Comparison of ENCODE assay signal across 16 cellular contexts in the genomic region with DNA sequence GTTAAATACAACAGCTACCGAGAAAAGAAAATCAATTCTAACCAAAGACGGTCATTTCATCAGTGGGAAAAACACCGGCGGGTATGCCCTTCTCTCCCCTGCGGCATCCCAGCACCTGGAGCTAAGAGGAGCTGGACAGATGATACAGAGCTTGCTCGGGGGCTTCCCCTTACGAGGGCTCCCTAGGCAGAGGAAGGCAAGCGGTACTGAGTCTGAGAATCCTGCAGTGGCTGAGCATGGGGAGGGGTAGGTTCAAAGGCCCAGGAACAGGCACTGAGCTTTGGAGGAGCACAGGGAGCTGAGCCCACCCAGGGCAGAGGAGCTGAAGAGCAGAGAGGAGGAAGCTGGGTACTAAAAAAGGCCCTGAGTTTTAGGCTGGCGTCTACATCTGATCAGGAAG. TPM values are rescaled to one million over a fixed set of nuclear protein-coding genes. Genes with fewer than 3 reads are reported as not detected.
DNase-seq lines count a peak whose midpoint lies in the region; ATAC-seq, FAIRE-seq and TF ChIP-seq lines count a peak whose summit lies in the region.
"Had no signal": no experiment of that assay in that cellular context is flagged by ENCODE, and none has a peak within 500 bp of the region (broad histone marks: within the 10 kb centered on the region; RNA-seq: fewer than 3 reads in every experiment).

No MANE protein-coding gene starts in this region.

- no peak overlapping the region for H4K8ac ChIP-seq in trophoblast cell (ENCODE audit: low read depth, low read length)

- H4K20me1 ChIP-seq in Karpas-422 (ENCODE audit: insufficient read depth, low read depth, low read length) (peaks cover 22% of the 10 kb centered on the region), GM12878 (ENCODE audit: control insufficient read depth, insufficient read depth) (peaks cover 3% of the 10 kb centered on the region; the same call in 1 of the 2 replicates)

- H3K9me3 ChIP-seq in Karpas-422 (ENCODE audit: low read length) (no peaks in the 10 kb centered on the region), GM12878 (replicated peaks; ENCODE audit: control insufficient read depth, insufficient read depth, low read length) (peaks cover 3% of the 10 kb centered on the region; the same call in 1 of the 3 replicates), trophoblast cell (ENCODE audit: insufficient read depth, low read depth, low read length) (no peaks in the 10 kb centered on the region)
- H3K9me3 ChIP-seq: suprapubic skin had no signal

- peak overlapping the region; percentile 84 for H3K4me3 Mint-ChIP-seq in T-helper 1 cell treated with Interleukin-12 subunit alpha and Interleukin-12 subunit beta and Interleukin-4 antibody, amounts not matched to agents 30 μg/mL and 1 μg/mL, for 36 hours

- BruUV-seq in GM12878 (replicated peaks; lab: Mats Ljungman, UMichigan) = no TSS peak

- H3K79me1 ChIP-seq in trophoblast cell (ENCODE audit: low read length) = no peaks in the 10 kb centered on the region

- peaks cover 80% of the 10 kb centered on the region for H3K4me1 Mint-ChIP-seq in T-helper 1 cell treated with Interleukin-12 subunit alpha and Interleukin-12 subunit beta and Interleukin-4 antibody, amounts not matched to agents 30 μg/mL and 1 μg/mL, for 36 hours (ENCODE audit: low read depth)

- CTCF ChIA-PET in GM12878 (lab: Yijun Ruan, JAX) = interaction anchor here (1.1 to 1.5 kb wide), 3 partner anchors 8 to 80 kb away, joined by 3 to 5 read pairs (median 5); no protein-coding TSS in a partner anchor

- H3K4me2 ChIP-seq in Karpas-422 (ENCODE audit: low read depth, low read length, poor library complexity, severe bottlenecking) = peak overlapping the region; percentile 17
- peak overlapping the region; percentile 70 for H3K4me2 ChIP-seq in GM12878 (ENCODE audit: control insufficient read depth, insufficient read depth)
- H3K4me2 ChIP-seq in trophoblast cell (ENCODE audit: low read length) = no peak overlapping the region

- no peak for TF ChIP-seq EP300 in GM12878 (IDR thresholded peaks at IDR 0.05; ENCODE audit: borderline replicate concordance in 1 of 2, control insufficient read depth in 1 of 2, low read depth in 2 of 2, low read length in 2 of 2)

- H4K91ac ChIP-seq in trophoblast cell (ENCODE audit: low read depth, low read length) = no peak overlapping the region

- in situ Hi-C loops in GM12878 (cut with MboI) = loop anchor here (25.0 kb wide), 1 partner anchor 1127 kb away; a partner anchor contains a TSS

- H3K27me3 ChIP-seq in Karpas-422 (ENCODE audit: low read length) = no peaks in the 10 kb centered on the region
- H3K27me3 ChIP-seq in GM12878 (replicated peaks in 1 of 2; ENCODE audit: control insufficient read depth in 2 of 2, insufficient read depth in 2 of 2, low read length in 1 of 2) = no peaks in the 10 kb centered on the region
- no peaks in the 10 kb centered on the region for H3K27me3 ChIP-seq in trophoblast cell (ENCODE audit: insufficient read depth, low read length)
- H3K27me3 ChIP-seq: brain microvascular endothelial cell, suprapubic skin had no signal

- TF ChIP-seq POLR2A in GM12878 (IDR thresholded peaks at IDR 0.05; ENCODE audit: low read depth, low read length) = no peak

- H3K9me3 Mint-ChIP-seq in T-helper 1 cell treated with Interleukin-12 subunit alpha and Interleukin-12 subunit beta and Interleukin-4 antibody, amounts not matched to agents 30 μg/mL and 1 μg/mL, for 36 hours = no peaks in the 10 kb centered on the region

- no peak for TF ChIP-seq RAD21 in GM12878 (IDR thresholded peaks at IDR 0.05; ENCODE audit: insufficient read depth, low read depth, low read length)

- H2AFZ ChIP-seq in Karpas-422 (ENCODE audit: low read length) (no peak overlapping the region), GM12878 (ENCODE audit: control insufficient read depth, low read depth, low read length) (no peak overlapping the region), trophoblast cell (ENCODE audit: insufficient read depth, low read length, poor library complexity) (no peak overlapping the region)

- SMC1A ChIA-PET in GM12878 (lab: Charles Lee; ENCODE audit: uncharacterized antibody, unreplicated experiment) = interaction anchor here (0.6 to 3.9 kb wide), 11 partner anchors 9 to 90 kb away, joined by 3 to 12 read pairs (median 4); no protein-coding TSS in a partner anchor

- H3K4me3 ChIP-seq in Karpas-422 (ENCODE audit: low read length) (no peak overlapping the region), GM12878 (peak overlapping the region; percentile 13; the same call in 1 of the 2 replicates), trophoblast cell (ENCODE audit: low read depth, low read length) (no peak overlapping the region)
- H3K4me3 ChIP-seq: K562, suprapubic skin had no signal

- H3K36me3 ChIP-seq in Karpas-422 (ENCODE audit: insufficient read depth, low read length) (no peaks in the 10 kb centered on the region), GM12878 (ENCODE audit: control insufficient read depth in 2 of 2, insufficient read depth in 2 of 2, low read length in 1 of 2) (peaks cover 0 to 3% of the 10 kb centered on the region in 2 experiments), trophoblast cell (ENCODE audit: control insufficient read depth in 1 of 2, insufficient read depth in 2 of 2, low read length in 2 of 2) (peaks cover 2 to 8% of the 10 kb centered on the region in 2 experiments)
- H3K36me3 ChIP-seq: suprapubic skin had no signal

- FAIRE-seq in GM12878 (lab: Jason Lieb, UNC) = no peak
- FAIRE-seq: K562, kidney had no signal

- no peak overlapping the region for H2BK12ac ChIP-seq in trophoblast cell (ENCODE audit: low read length)

- no peaks in the 10 kb centered on the region for H3K27me3 Mint-ChIP-seq in T-helper 1 cell treated with Interleukin-12 subunit alpha and Interleukin-12 subunit beta and Interleukin-4 antibody, amounts not matched to agents 30 μg/mL and 1 μg/mL, for 36 hours (ENCODE audit: low read depth)

- peak overlapping the region; percentile 84 for H3K27ac Mint-ChIP-seq in T-helper 1 cell treated with Interleukin-12 subunit alpha and Interleukin-12 subunit beta and Interleukin-4 antibody, amounts not matched to agents 30 μg/mL and 1 μg/mL, for 36 hours

- H3K4ac ChIP-seq in trophoblast cell (ENCODE audit: low read depth, low read length) = peak overlapping the region; percentile 80

- ATAC-seq in GM12878 (peak; percentile 55), HG03039 (IDR thresholded peaks at IDR 0.05; ENCODE audit: unreplicated experiment) (no peak)
- ATAC-seq: K562 had no signal

- RAD21 ChIA-PET in GM12878 (lab: Charles Lee; ENCODE audit: unreplicated experiment) = interaction anchor here (1.0 to 1.9 kb wide), 5 partner anchors 8 to 90 kb away, joined by 3 to 5 read pairs (median 4); no protein-coding TSS in a partner anchor

- POLR2A ChIA-PET in GM12878 (lab: Charles Lee) = interaction anchor here (0.6 to 1.9 kb wide), 4 partner anchors 11 to 1129 kb away, joined by 3 to 9 read pairs (median 4); no protein-coding TSS in a partner anchor

- intact Hi-C loops in GM12878 (cut with micrococcal nuclease; ENCODE audit: unreplicated experiment) = no loop called here

- H3K4me1 ChIP-seq in Karpas-422 (ENCODE audit: low read length) = peaks cover 62% of the 10 kb centered on the region
- peaks cover 59% of the 10 kb centered on the region for H3K4me1 ChIP-seq in GM12878 (ENCODE audit: control insufficient read depth, insufficient read depth, low read length)
- H3K4me1 ChIP-seq in trophoblast cell (ENCODE audit: control insufficient read depth in 1 of 2, insufficient read depth in 2 of 2, low read length in 2 of 2) = peaks cover 0 to 3% of the 10 kb centered on the region in 2 experiments

- H3K9ac ChIP-seq in Karpas-422 (ENCODE audit: low read length) (peak overlapping the region; percentile 24; the same call in 1 of the 2 replicates), GM12878 (ENCODE audit: control insufficient read depth, insufficient read depth, low read length) (peak overlapping the region; percentile 32; the same call in 1 of the 2 replicates), trophoblast cell (ENCODE audit: low read length) (no peak overlapping the region)

- H3K18ac ChIP-seq in trophoblast cell (ENCODE audit: low read length) = no peak overlapping the region

- no peak overlapping the region for H4K12ac ChIP-seq in trophoblast cell (ENCODE audit: low read depth, low read length)

- no peak overlapping the region for H3K23ac ChIP-seq in trophoblast cell (ENCODE audit: low read length)

- H3K9me2 ChIP-seq in Karpas-422 (replicated peaks; ENCODE audit: insufficient read depth, low read length) = no peaks in the 10 kb centered on the region

- no peak for DNase-seq in T-helper 1 cell
- no peak for DNase-seq in Karpas-422
- DNase-seq in GM12878 (ENCODE audit: low read depth, low spot score) = no peak
- no peak for DNase-seq in trophoblast cell
- no peak for DNase-seq in OCI-M1 (lab: John Stamatoyannopoulos, UW)
- no peak for DNase-seq in NCI-H2171 treated with DMSO at 0.1 percent for 48 hours (lab: John Stamatoyannopoulos, UW)
- DNase-seq: activated CD4-positive, alpha-beta T cell treated with anti-CD3 and anti-CD28 coated beads, Interleukin-2, amount 50 U/mL, for 4 hours; brain microvascular endothelial cell; DMS79 treated with DMSO at 0.1 percent for 48 hours; kidney; stimulated activated CD4-positive, alpha-beta T cell treated with anti-CD3 and anti-CD28 coated beads, Interleukin-4, amount 100 ng/mL, for 24 hours had no signal

- no peak overlapping the region for H2AK5ac ChIP-seq in trophoblast cell (ENCODE audit: low read length)

- H3K27ac ChIP-seq in Karpas-422 (ENCODE audit: low read length) (0 out of 2 replicates have a peak overlapping the region, but pooled peaks have one; percentile 11), GM12878 (ENCODE audit: control insufficient read depth, insufficient read depth) (peak overlapping the region; percentile 40; the same call in 1 of the 2 replicates), trophoblast cell (ENCODE audit: low read depth, low read length) (no peak overlapping the region)
- H3K27ac ChIP-seq: 22Rv1, brain microvascular endothelial cell had no signal

- H2BK120ac ChIP-seq in trophoblast cell (ENCODE audit: insufficient read depth, low read length, poor library complexity) = no peak overlapping the region

- no peak overlapping the region for H3K14ac ChIP-seq in trophoblast cell (ENCODE audit: low read length)

- peaks cover 46% of the 10 kb centered on the region for H3K36me3 Mint-ChIP-seq in T-helper 1 cell treated with Interleukin-12 subunit alpha and Interleukin-12 subunit beta and Interleukin-4 antibody, amounts not matched to agents 30 μg/mL and 1 μg/mL, for 36 hours (ENCODE audit: low read depth)

- peaks cover 98% of the 10 kb centered on the region for H3K79me2 ChIP-seq in Karpas-422 (ENCODE audit: low read length)
- H3K79me2 ChIP-seq in GM12878 (ENCODE audit: control insufficient read depth, insufficient read depth, low read length) = peaks cover 96% of the 10 kb centered on the region
- H3K79me2 ChIP-seq in trophoblast cell (ENCODE audit: control insufficient read depth, insufficient read depth, low read length, poor library complexity) = peaks cover 25% of the 10 kb centered on the region

- no peak for TF ChIP-seq CTCF in GM12878 (IDR thresholded peaks at IDR 0.05 in 2 of 3, conservative IDR thresholded peaks at IDR 0.05 in 1 of 3; ENCODE audit: control insufficient read depth in 2 of 3, extremely low read depth in 1 of 3, insufficient read depth in 1 of 3, low read depth in 3 of 3, low read length in 3 of 3)

- H2BK5ac ChIP-seq in trophoblast cell (ENCODE audit: low read depth, low read length, poor library complexity) = no peak overlapping the region

- WGBS in GM12878 (ENCODE audit: insufficient coverage, insufficient replicate concordance, low lambda C conversion rate, missing lambda C conversion rate) = 36% methylated on average over 9 of the region's 9 CpGs
- WGBS in trophoblast cell (ENCODE audit: extremely low coverage, insufficient coverage, insufficient read length) = no CpG with 5 or more reads among the region's 9 CpGs

RNA-seq across cellular contexts. Expression of a gene that starts 12.7 kb away (rescaled TPM):
- total RNA-seq in Karpas-422 (2014; rRNA removed; shearing (Covaris generic); ENCODE audit: low replicate concordance) = 93.9 and 107 TPM in 2 replicates
- 91.0 and 96.5 TPM in 2 replicates for total RNA-seq in GM12878 (2013; cell fraction: nucleolus; rRNA removed)
- 52.2 and 61.7 TPM in 2 replicates for total RNA-seq in GM12878 (2014; rRNA removed)
- total RNA-seq in GM12878 (2014; rRNA removed; fragmentation: Illumina TruSeq; extraction: Trizol) = 66.3 and 68.6 TPM in 2 replicates
- 87.0 and 88.1 TPM in 2 replicates for total RNA-seq in GM12878 (2021)
- 66.2 TPM for polyA plus RNA-seq in GM12878 (2011; ENCODE audit: low read depth)
- polyA plus RNA-seq in GM12878 (2011; rRNA removed) = 56.7 and 70.4 TPM in 2 replicates
- polyA plus RNA-seq in GM12878 (2011; cell fraction: cytosol; rRNA removed) = 43.2 and 61.8 TPM in 2 replicates
- 59.5 and 64.2 TPM in 2 replicates for polyA plus RNA-seq in GM12878 (2011; cell fraction: nucleus; rRNA removed)
- 87.5 and 98.1 TPM in 2 replicates for polyA plus RNA-seq in GM12878 (2012)
- 115 and 132 TPM in 2 replicates for polyA plus RNA-seq in GM12878 (2014; fragmentation: Illumina TruSeq; extraction: Trizol)
- polyA plus RNA-seq in GM12878 (2014; fragmentation: Nextera tagmentation; extraction: Ambion mirVana) = 10 to 100 TPM in 1 of 2 experiments, 1 to 10 TPM in 1; 9.9 to 19.1 TPM
- polyA plus RNA-seq in GM12878 (2014; rRNA removed) = 49.5 and 53.6 TPM in 2 replicates
- polyA plus RNA-seq in GM12878 (2016; fragmentation: Nextera tagmentation; extraction: Ambion mirVana) = 1 to 10 TPM; 7.5 to 8.2 TPM
- 30.6 and 38.6 TPM in 2 replicates for polyA minus RNA-seq in GM12878 (2011; rRNA and poly(A)+ RNA removed)
- polyA minus RNA-seq in GM12878 (2011; cell fraction: cytosol; rRNA and poly(A)+ RNA removed) = 15.6 and 23.4 TPM in 2 replicates
- polyA minus RNA-seq in GM12878 (2011; cell fraction: nucleus; rRNA and poly(A)+ RNA removed) = 29.5 and 49.8 TPM in 2 replicates
- polyA plus RNA-seq in trophoblast cell (2013) = 105 and 107 TPM in 2 replicates
